ENCODE assay signal across 8 cellular contexts in the genomic region with DNA sequence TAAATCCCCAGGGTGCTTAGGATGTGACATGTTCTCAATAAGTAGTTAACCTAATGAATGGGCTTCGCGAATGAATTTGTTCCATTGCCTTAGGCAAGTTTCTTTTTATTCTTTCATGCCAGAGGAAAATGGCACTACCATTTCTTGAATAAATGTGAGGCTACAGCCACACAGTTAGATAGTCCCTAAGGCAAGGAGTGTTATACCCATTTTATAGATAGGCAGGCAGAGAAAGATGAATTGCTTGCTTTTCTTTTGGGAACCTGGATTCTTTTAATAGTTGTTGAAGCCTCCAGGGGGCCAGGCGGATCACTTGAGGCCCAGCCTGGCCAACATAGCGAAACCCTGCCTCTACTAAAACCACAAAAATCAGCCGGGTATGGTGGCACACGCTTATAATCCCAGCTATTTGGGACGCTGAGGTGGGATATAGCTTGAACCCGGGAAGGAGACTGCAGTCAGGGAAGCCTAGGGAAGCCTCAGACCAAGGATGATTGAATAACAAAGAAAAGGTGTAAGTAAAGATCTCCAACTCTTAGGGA. TPM values are rescaled to one million over a fixed set of nuclear protein-coding genes. Genes with fewer than 3 reads are reported as not detected.
A peak's percentile ranks its signal among the peaks of the same experiment; 100 is the strongest.
DNase-seq lines count a peak whose midpoint lies in the region; ATAC-seq and TF ChIP-seq lines count a peak whose summit lies in the region.

No MANE protein-coding gene starts in this region.

- peaks cover 5% of the 10 kb centered on the region; the same call in 1 of the 2 replicates for H3K4me1 ChIP-seq in iPS-20b (ENCODE audit: insufficient read depth, low read length)
- H3K4me1 ChIP-seq in stomach, result peaks cover 16 to 36% (median 31%) of the 10 kb centered on the region in 4 donors

- no peaks in the 10 kb centered on the region for H3K9me3 Mint-ChIP-seq in activated T-helper 17 cell treated with anti-CD3 and anti-CD28 coated beads, Interleukin-2, amount 50 U/mL, for 72 hours

- H3K9ac ChIP-seq in iPS-20b (ENCODE audit: low read depth, low read length), result peak overlapping the region; percentile 95

- no peak for TF ChIP-seq POLR2A in stomach (IDR thresholded peaks at IDR 0.05)

- H3K27me3 ChIP-seq in iPS-20b (ENCODE audit: insufficient read depth, low read length) (no peaks in the 10 kb centered on the region), stomach (no peaks in the 10 kb centered on the region)

- no peaks in the 10 kb centered on the region for H3K27me3 Mint-ChIP-seq in activated T-helper 17 cell treated with anti-CD3 and anti-CD28 coated beads, Interleukin-2, amount 50 U/mL, for 72 hours

- intact Hi-C loops in stomach (cut with DNase I; ENCODE audit: low total_unique reads), result no loop called here

- H3K4me3 Mint-ChIP-seq in activated T-helper 17 cell treated with anti-CD3 and anti-CD28 coated beads, Interleukin-2, amount 50 U/mL, for 72 hours, result peak overlapping the region; percentile 98

- no peak overlapping the region for H3K27ac ChIP-seq in iPS-20b (ENCODE audit: low read length)
- H3K27ac ChIP-seq in stomach, result peak overlapping the region in 3 of 5 donors; percentile 93 to 98 (median 96)

- no peak for TF ChIP-seq CTCF in stomach (IDR thresholded peaks at IDR 0.05)

- peaks cover 89% of the 10 kb centered on the region for H3K36me3 Mint-ChIP-seq in activated T-helper 17 cell treated with anti-CD3 and anti-CD28 coated beads, Interleukin-2, amount 50 U/mL, for 72 hours (ENCODE audit: low read depth)

- H3K4me3 ChIP-seq in iPS-20b (ENCODE audit: low read length), result peak overlapping the region; percentile 86
- peak overlapping the region; percentile 71 to 100 (median 92) for H3K4me3 ChIP-seq in stomach

- peaks cover 65% of the 10 kb centered on the region for H3K36me3 ChIP-seq in iPS-20b (ENCODE audit: insufficient read depth, low read depth, low read length)
- H3K36me3 ChIP-seq in stomach, result peaks cover 32 to 66% (median 53%) of the 10 kb centered on the region in 4 donors

- H3K4me1 Mint-ChIP-seq in activated T-helper 17 cell treated with anti-CD3 and anti-CD28 coated beads, Interleukin-2, amount 50 U/mL, for 72 hours, result peaks cover 14% of the 10 kb centered on the region

- no peak for ATAC-seq in activated T-helper 17 cell treated with anti-CD3 and anti-CD28 coated beads, Interleukin-2, amount 50 U/mL, for 72 hours (replicated peaks)
- ATAC-seq in GM18868 (IDR thresholded peaks at IDR 0.05; ENCODE audit: unreplicated experiment), result no peak

- TF ChIP-seq EP300 in stomach (IDR thresholded peaks at IDR 0.05), result no peak

- WGBS in stomach, 5 donors, result 32 to 37% (median 35%) methylated on average over 8 of the region's 8 CpGs

- peak overlapping the region; percentile 99 for H3K27ac Mint-ChIP-seq in activated T-helper 17 cell treated with anti-CD3 and anti-CD28 coated beads, Interleukin-2, amount 50 U/mL, for 72 hours

- H3K9me3 ChIP-seq in iPS-20b (ENCODE audit: insufficient read depth, low read depth, low read length), result no peaks in the 10 kb centered on the region
- H3K9me3 ChIP-seq in stomach, result no peaks in the 10 kb centered on the region

- peak; percentile 27 for DNase-seq in DMS 273 (lab: John Stamatoyannopoulos, UW; ENCODE audit: unreplicated experiment)
- DNase-seq in DMS 273 treated with DMSO at 0.1 percent for 48 hours (lab: John Stamatoyannopoulos, UW), result no peak
- no peak for DNase-seq in stomach
- no peak for DNase-seq in NCI-H2227 treated with DMSO at 0.1 percent for 48 hours (lab: John Stamatoyannopoulos, UW)
- no peak for DNase-seq in COR-L47 (lab: John Stamatoyannopoulos, UW)

RNA-seq across cellular contexts. Expression of a gene that starts 0.9 kb away (rescaled TPM):
- total RNA-seq in activated T-helper 17 cell treated with anti-CD3 and anti-CD28 coated beads, Interleukin-2, amount 50 U/mL, for 72 hours, result 10 to 100 TPM; 37.6 to 99.0 TPM
- total RNA-seq in stomach, result 10 to 100 TPM in 2 of 5 donors, 1 to 10 TPM in 2, not detected in 1; 4.3 to 55.8 (median 9.2) TPM
- 10 to 100 TPM; 30.9 to 55.5 (median 38.0) TPM for polyA plus RNA-seq in stomach

RNA-seq across cellular contexts. Expression of a gene that starts 1.1 kb away (rescaled TPM):
- total RNA-seq in activated T-helper 17 cell treated with anti-CD3 and anti-CD28 coated beads, Interleukin-2, amount 50 U/mL, for 72 hours, result 100 to 1,000 TPM; 114 to 120 TPM
- total RNA-seq in stomach, result 100 to 1,000 TPM in 4 of 5 donors, 10 to 100 TPM in 1; 47.2 to 233 (median 181) TPM
- 100 to 1,000 TPM; 207 to 248 (median 243) TPM for polyA plus RNA-seq in stomach

RNA-seq across cellular contexts. Expression of a gene that starts 22.2 kb away (rescaled TPM):
- 10 to 100 TPM in 1 of 2 donors, 1 to 10 TPM in 1; 8.7 to 17.3 TPM for total RNA-seq in activated T-helper 17 cell treated with anti-CD3 and anti-CD28 coated beads, Interleukin-2, amount 50 U/mL, for 72 hours
- total RNA-seq in stomach, result 1 to 10 TPM; 1.2 to 9.9 (median 3.0) TPM
- polyA plus RNA-seq in stomach, result 1 to 10 TPM in 2 of 3 donors, under 1 TPM in 1; 0.31 to 3.5 (median 1.4) TPM

RNA-seq across cellular contexts. Expression of a gene that starts 25.9 kb away (rescaled TPM):
- total RNA-seq in activated T-helper 17 cell treated with anti-CD3 and anti-CD28 coated beads, Interleukin-2, amount 50 U/mL, for 72 hours, result 10 to 100 TPM; 54.2 to 78.0 TPM
- total RNA-seq in stomach, result 100 to 1,000 TPM in 2 of 5 donors, 10 to 100 TPM in 2, 1 to 10 TPM in 1; 6.1 to 398 (median 83.0) TPM
- polyA plus RNA-seq in stomach, result 100 to 1,000 TPM in 1 of 3 donors, 10 to 100 TPM in 2; 51.4 to 107 (median 89.2) TPM

RNA-seq across cellular contexts. Expression of a gene that starts 28.9 kb away (rescaled TPM):
- total RNA-seq in activated T-helper 17 cell treated with anti-CD3 and anti-CD28 coated beads, Interleukin-2, amount 50 U/mL, for 72 hours, result 10 to 100 TPM; 22.9 to 56.9 TPM
- 100 to 1,000 TPM in 4 of 5 donors, 10 to 100 TPM in 1; 81.9 to 427 (median 179) TPM for total RNA-seq in stomach
- polyA plus RNA-seq in stomach, result 100 to 1,000 TPM; 171 to 280 (median 274) TPM
